ENCODE assay signal across 18 cellular contexts in genomic region chr12:65184858-65185229, GRCh38. TPM values are rescaled to one million over a fixed set of nuclear protein-coding genes. Genes with fewer than 3 reads are reported as not detected.
DNase-seq lines count a peak whose midpoint lies in the region; ATAC-seq and TF ChIP-seq lines count a peak whose summit lies in the region.
"Had no signal": no experiment of that assay in that cellular context is flagged by ENCODE, and none has a peak within 500 bp of the region (broad histone marks: within the 10 kb centered on the region; RNA-seq: fewer than 3 reads in every experiment).

No MANE protein-coding gene starts in this region.

- POLR2A ChIA-PET in CD4-positive, alpha-beta memory T cell (lab: Charles Lee; ENCODE audit: partially characterized antibody), result interaction anchor here (2.0 to 2.5 kb wide), 2 partner anchors 12 to 16 kb away, joined by 4 to 7 read pairs; partner anchors contain the start of gene LEMD3
- POLR2A ChIA-PET in WTC11 (lab: Charles Lee) (interaction anchor here (2.4 kb wide), 1 partner anchor 15 kb away, joined by 9 read pairs; the partner anchor contains the start of gene LEMD3), GM10248 (lab: Yijun Ruan, JAX) (interaction anchor here (0.9 kb wide), 1 partner anchor 15 kb away, joined by 3 read pairs; the partner anchor contains the start of gene LEMD3)

- TF ChIP-seq CTCF in WTC11 (IDR thresholded peaks at IDR 0.05) (no peak), natural killer cell (IDR thresholded peaks at IDR 0.05) (no peak), GM10248 (IDR thresholded peaks at IDR 0.05; ENCODE audit: control extremely low read depth, extremely low read depth, low read depth, missing control alignments) (no peak)

- H3K27me3 Mint-ChIP-seq in CD4-positive, alpha-beta memory T cell, result no peaks in the 10 kb centered on the region
- H3K27me3 Mint-ChIP-seq in WTC11 (ENCODE audit: low read depth), result no peaks in the 10 kb centered on the region
- no peaks in the 10 kb centered on the region for H3K27me3 Mint-ChIP-seq in natural killer cell (ENCODE audit: low read depth in 2 of 2)

- intact Hi-C loops in CD4-positive, alpha-beta memory T cell (cut with micrococcal nuclease), result no loop called here
- intact Hi-C loops in natural killer cell (cut with micrococcal nuclease), result no loop called here

- H3K4me1 Mint-ChIP-seq in CD4-positive, alpha-beta memory T cell, result peaks cover 45 to 70% (median 62%) of the 10 kb centered on the region in 4 donors
- H3K4me1 Mint-ChIP-seq in WTC11 (peaks cover 9% of the 10 kb centered on the region), natural killer cell (peaks cover 72 to 82% of the 10 kb centered on the region in 2 donors)

- H3K9me3 ChIP-seq in CD4-positive, alpha-beta memory T cell (ENCODE audit: control insufficient read depth in 1 of 2, low read length in 2 of 2), result no peaks in the 10 kb centered on the region
- H3K9me3 ChIP-seq in SJCRH30 (replicated peaks), result no peaks in the 10 kb centered on the region
- H3K9me3 ChIP-seq: Peyer's patch had no signal

- ATAC-seq in WTC11, result no peak
- no peak for ATAC-seq in natural killer cell

- H3K27ac Mint-ChIP-seq in CD4-positive, alpha-beta memory T cell, result peak overlapping the region in 5 of 7 donors; percentile 48 to 82 (median 62)
- H3K27ac Mint-ChIP-seq in WTC11 (no peak overlapping the region), natural killer cell (peak overlapping the region; percentile 67 to 77)
- H3K27ac Mint-ChIP-seq: HFFc6 had no signal

- DNase-seq in NCI-H82 (lab: John Stamatoyannopoulos, UW) (peak; percentile 12), NCI-H82 treated with DMSO at 0.1 percent for 48 hours (lab: John Stamatoyannopoulos, UW; ENCODE audit: unreplicated experiment) (no peak), WTC11 (ENCODE audit: low spot score) (no peak), natural killer cell (no peak), KG1 (lab: John Stamatoyannopoulos, UW) (no peak), GM10248 (ENCODE audit: extremely low spot score) (no peak), SJCRH30 (no peak)
- no peak for DNase-seq in CD4-positive, alpha-beta memory T cell
- DNase-seq: ACHN, DMS79, H7, HFFc6, NCI-H1092, NCI-H1436 treated with DMSO at 0.1 percent for 48 hours, NCI-H1930, Peyer's patch had no signal

- CTCF ChIA-PET in CD4-positive, alpha-beta memory T cell (lab: Charles Lee; ENCODE audit: partially characterized antibody), result no interaction called here
- CTCF ChIA-PET in WTC11 (lab: Charles Lee), result no interaction called here
- CTCF ChIA-PET in GM10248 (lab: Yijun Ruan, JAX), result interaction anchor here (3.7 to 4.2 kb wide), 2 partner anchors 11 to 16 kb away, joined by 18 to 19 read pairs; partner anchors contain the start of gene LEMD3

- no peak overlapping the region for H3K4me3 ChIP-seq in CD4-positive, alpha-beta memory T cell (ENCODE audit: low read length in 2 of 2)
- H3K4me3 ChIP-seq in SJCRH30, result no peak overlapping the region
- H3K4me3 ChIP-seq: Peyer's patch had no signal

- no peak overlapping the region for H3K27ac ChIP-seq in CD4-positive, alpha-beta memory T cell (ENCODE audit: low read depth, low read length)
- H3K27ac ChIP-seq in SJCRH30, result no peak overlapping the region
- H3K27ac ChIP-seq: 22Rv1, C4-2B, Peyer's patch had no signal

- H3K4me3 Mint-ChIP-seq in CD4-positive, alpha-beta memory T cell, result peak overlapping the region in 4 of 8 donors; percentile 1 to 29 (median 13)
- H3K4me3 Mint-ChIP-seq in WTC11, result no peak overlapping the region
- peak overlapping the region; percentile 0 for H3K4me3 Mint-ChIP-seq in natural killer cell
- H3K4me3 Mint-ChIP-seq: HFFc6 had no signal

- H3K36me3 ChIP-seq in CD4-positive, alpha-beta memory T cell (ENCODE audit: insufficient read depth, low read length), result no peaks in the 10 kb centered on the region
- peaks cover 8% of the 10 kb centered on the region; the same call in 1 of the 2 replicates for H3K36me3 ChIP-seq in SJCRH30
- H3K36me3 ChIP-seq: Peyer's patch had no signal

- peaks cover 4 to 8% of the 10 kb centered on the region in 2 donors for H3K36me3 Mint-ChIP-seq in CD4-positive, alpha-beta memory T cell
- H3K36me3 Mint-ChIP-seq in WTC11, result no peaks in the 10 kb centered on the region
- no peaks in the 10 kb centered on the region for H3K36me3 Mint-ChIP-seq in natural killer cell

- H3K4me1 ChIP-seq in CD4-positive, alpha-beta memory T cell (ENCODE audit: insufficient read depth, low read length), result peaks cover 69% of the 10 kb centered on the region
- H3K4me1 ChIP-seq in SJCRH30, result no peaks in the 10 kb centered on the region

- H3K27me3 ChIP-seq in CD4-positive, alpha-beta memory T cell (ENCODE audit: insufficient read depth, low read length), result no peaks in the 10 kb centered on the region
- H3K27me3 ChIP-seq in SJCRH30, result no peaks in the 10 kb centered on the region
- H3K27me3 ChIP-seq: Peyer's patch had no signal

- H3K9me3 Mint-ChIP-seq in CD4-positive, alpha-beta memory T cell, result peaks cover 0 to 1% (median 0%) of the 10 kb centered on the region in 8 donors
- H3K9me3 Mint-ChIP-seq in WTC11, result no peaks in the 10 kb centered on the region
- no peaks in the 10 kb centered on the region for H3K9me3 Mint-ChIP-seq in natural killer cell
- H3K9me3 Mint-ChIP-seq: HFFc6 had no signal

TF ChIP-seq in WTC11, 78 proteins besides CTCF, POLR2A, EP300 and RAD21 (continues in another document):
- peak; percentile 66; the same call in 1 of the 2 replicates for TF ChIP-seq ZNF121 (CRISPR knock-in tag; IDR thresholded peaks at IDR 0.05)
- TF ChIP-seq MAX (CRISPR knock-in tag; IDR thresholded peaks at IDR 0.05), result no peak
- TF ChIP-seq AR (CRISPR knock-in tag; IDR thresholded peaks at IDR 0.05), result no peak
- no peak for TF ChIP-seq ETV6 (CRISPR knock-in tag; IDR thresholded peaks at IDR 0.05)
- TF ChIP-seq ZNF532 (CRISPR knock-in tag; IDR thresholded peaks at IDR 0.05; ENCODE audit: borderline replicate concordance), result no peak

RNA-seq across cellular contexts. Expression of gene LEMD3, which starts 15.5 kb away (rescaled TPM):
- total RNA-seq in CD4-positive, alpha-beta memory T cell, result 10 to 100 TPM; 50.0 to 52.6 TPM
- 10 to 100 TPM; 25.0 to 25.6 TPM for polyA plus RNA-seq in CD4-positive, alpha-beta memory T cell
- total RNA-seq in WTC11 (2021) (28.7 to 31.3 TPM (median 29.8 TPM) in 3 replicates), natural killer cell (10 to 100 TPM; 67.3 to 76.2 (median 71.1) TPM)
- 32.5 and 36.8 TPM in 2 replicates for total RNA-seq in SJCRH30 (2014; rRNA removed; shearing (Covaris generic))
